In the genomic region with DNA sequence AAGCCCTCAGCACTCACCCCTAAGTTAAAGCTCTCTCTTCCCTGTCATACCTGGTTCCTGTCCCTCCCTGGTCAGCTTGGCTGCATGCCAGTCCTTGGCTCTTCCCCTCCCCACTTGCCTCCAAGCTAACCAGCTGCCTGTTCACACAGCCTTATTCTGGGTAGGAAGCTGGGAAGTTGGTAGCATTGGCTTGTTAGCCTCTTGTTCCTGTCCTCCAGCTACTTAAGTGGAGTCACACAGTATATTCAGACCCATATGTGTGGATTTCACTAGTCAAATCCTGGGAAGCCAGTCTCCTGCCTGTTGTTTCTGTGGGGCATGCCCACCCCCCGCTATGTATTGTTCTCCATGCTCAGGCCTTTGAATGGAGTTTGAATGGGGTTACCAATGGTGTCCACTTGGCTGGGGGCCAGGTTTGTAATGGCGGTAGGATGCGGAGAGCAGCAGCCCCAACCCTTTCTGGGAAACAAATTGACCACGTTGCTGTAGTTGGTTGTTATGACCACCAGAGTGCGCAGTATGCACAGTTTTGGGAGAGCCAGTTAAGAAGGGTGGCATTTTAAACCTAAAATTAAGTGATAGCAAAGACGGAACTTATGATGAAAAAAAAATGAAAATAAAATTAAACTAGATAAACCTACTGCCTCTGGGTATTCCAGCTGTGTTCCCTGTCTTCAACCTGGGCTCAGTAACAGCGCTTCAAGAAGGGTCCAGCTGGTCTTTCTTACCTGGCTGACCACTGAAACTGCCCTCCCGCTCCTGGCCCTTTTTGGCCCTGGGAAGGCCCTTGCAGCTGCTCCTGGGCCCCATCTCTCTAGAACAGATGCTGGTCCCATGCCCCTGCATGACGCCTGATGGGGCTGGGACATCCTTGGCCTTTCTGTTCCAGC, we compare ENCODE assay signal across 1 cellular context.
TF ChIP-seq lines count a peak whose summit lies in the region.

No MANE protein-coding gene starts in this region.

TF ChIP-seq in HepG2, 621 proteins besides CTCF, POLR2A, EP300 and RAD21 (continues in another document):
- TF ChIP-seq ZNF615 (CRISPR knock-in tag; IDR thresholded peaks at IDR 0.05; ENCODE audit: borderline replicate concordance), result 0 out of 2 replicates have a peak, but pooled peaks have one; percentile 40
- no peak for TF ChIP-seq MTF1 (CRISPR knock-in tag; IDR thresholded peaks at IDR 0.05)
- 0 out of 4 replicates have a peak, but pooled peaks of 1 of the 2 experiments have one; percentile 35 for TF ChIP-seq KLF16 (CRISPR knock-in tag; IDR thresholded peaks at IDR 0.05)
- peak; percentile 88 for TF ChIP-seq STAG1 (CRISPR knock-in tag; IDR thresholded peaks at IDR 0.05)
- no peak for TF ChIP-seq ARNT2 (CRISPR knock-in tag; IDR thresholded peaks at IDR 0.05; ENCODE audit: low read depth)
- no peak for TF ChIP-seq ZNF180 (CRISPR knock-in tag; IDR thresholded peaks at IDR 0.05; ENCODE audit: borderline replicate concordance, low read depth)
- TF ChIP-seq, protein P1, sequence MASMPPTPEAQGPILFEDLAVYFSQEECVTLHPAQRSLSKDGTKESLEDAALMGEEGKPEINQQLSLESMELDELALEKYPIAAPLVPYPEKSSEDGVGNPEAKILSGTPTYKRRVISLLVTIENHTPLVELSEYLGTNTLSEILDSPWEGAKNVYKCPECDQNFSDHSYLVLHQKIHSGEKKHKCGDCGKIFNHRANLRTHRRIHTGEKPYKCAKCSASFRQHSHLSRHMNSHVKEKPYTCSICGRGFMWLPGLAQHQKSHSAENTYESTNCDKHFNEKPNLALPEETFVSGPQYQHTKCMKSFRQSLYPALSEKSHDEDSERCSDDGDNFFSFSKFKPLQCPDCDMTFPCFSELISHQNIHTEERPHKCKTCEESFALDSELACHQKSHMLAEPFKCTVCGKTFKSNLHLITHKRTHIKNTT (CRISPR knock-in tag; IDR thresholded peaks at IDR 0.05), result no peak
- TF ChIP-seq SRSF4 (IDR thresholded peaks at IDR 0.05; ENCODE audit: low read depth, low read length, poor library complexity, severe bottlenecking), result no peak
- TF ChIP-seq UBTF (CRISPR knock-in tag; IDR thresholded peaks at IDR 0.05), result no peak
- TF ChIP-seq MAF1 (CRISPR knock-in tag; IDR thresholded peaks at IDR 0.05; ENCODE audit: borderline replicate concordance), result no peak
- no peak for TF ChIP-seq ZNF780A (CRISPR knock-in tag; IDR thresholded peaks at IDR 0.05)
- no peak for TF ChIP-seq ZMAT3 (CRISPR knock-in tag; conservative IDR thresholded peaks at IDR 0.05)
- TF ChIP-seq AGO1 (IDR thresholded peaks at IDR 0.05; ENCODE audit: low read depth, low read length, poor library complexity, severe bottlenecking), result no peak
- peak; percentile 64; the same call in 1 of the 2 replicates for TF ChIP-seq ZSCAN25 (CRISPR knock-in tag; IDR thresholded peaks at IDR 0.05)
- no peak for TF ChIP-seq KAT7 (CRISPR knock-in tag; IDR thresholded peaks at IDR 0.05; ENCODE audit: borderline replicate concordance)
- 0 out of 2 replicates have a peak, but pooled peaks have one; percentile 9 for TF ChIP-seq RXRB (CRISPR knock-in tag; IDR thresholded peaks at IDR 0.05; ENCODE audit: borderline replicate concordance)
- no peak for TF ChIP-seq ZNF629 (CRISPR knock-in tag; conservative IDR thresholded peaks at IDR 0.05)
- no peak for TF ChIP-seq HDAC2 (CRISPR knock-in tag; IDR thresholded peaks at IDR 0.05)
- no peak for TF ChIP-seq STAT6 (CRISPR knock-in tag; IDR thresholded peaks at IDR 0.05; ENCODE audit: borderline replicate concordance)
- TF ChIP-seq ZFAT (CRISPR knock-in tag; conservative IDR thresholded peaks at IDR 0.05), result no peak
- TF ChIP-seq HNRNPUL1 (IDR thresholded peaks at IDR 0.05; ENCODE audit: low read depth, low read length), result no peak
- 0 out of 2 replicates have a peak, but pooled peaks have one; percentile 21 for TF ChIP-seq KDM2A (CRISPR knock-in tag; IDR thresholded peaks at IDR 0.05; ENCODE audit: borderline replicate concordance, low read depth)
- no peak for TF ChIP-seq ZMYM2 (CRISPR knock-in tag; IDR thresholded peaks at IDR 0.05)
- TF ChIP-seq ZNF207 (IDR thresholded peaks at IDR 0.05; ENCODE audit: borderline replicate concordance), result no peak
- peak; percentile 31; the same call in 1 of the 2 replicates for TF ChIP-seq SMAD3 (CRISPR knock-in tag; IDR thresholded peaks at IDR 0.05)
- TF ChIP-seq, protein P2, sequence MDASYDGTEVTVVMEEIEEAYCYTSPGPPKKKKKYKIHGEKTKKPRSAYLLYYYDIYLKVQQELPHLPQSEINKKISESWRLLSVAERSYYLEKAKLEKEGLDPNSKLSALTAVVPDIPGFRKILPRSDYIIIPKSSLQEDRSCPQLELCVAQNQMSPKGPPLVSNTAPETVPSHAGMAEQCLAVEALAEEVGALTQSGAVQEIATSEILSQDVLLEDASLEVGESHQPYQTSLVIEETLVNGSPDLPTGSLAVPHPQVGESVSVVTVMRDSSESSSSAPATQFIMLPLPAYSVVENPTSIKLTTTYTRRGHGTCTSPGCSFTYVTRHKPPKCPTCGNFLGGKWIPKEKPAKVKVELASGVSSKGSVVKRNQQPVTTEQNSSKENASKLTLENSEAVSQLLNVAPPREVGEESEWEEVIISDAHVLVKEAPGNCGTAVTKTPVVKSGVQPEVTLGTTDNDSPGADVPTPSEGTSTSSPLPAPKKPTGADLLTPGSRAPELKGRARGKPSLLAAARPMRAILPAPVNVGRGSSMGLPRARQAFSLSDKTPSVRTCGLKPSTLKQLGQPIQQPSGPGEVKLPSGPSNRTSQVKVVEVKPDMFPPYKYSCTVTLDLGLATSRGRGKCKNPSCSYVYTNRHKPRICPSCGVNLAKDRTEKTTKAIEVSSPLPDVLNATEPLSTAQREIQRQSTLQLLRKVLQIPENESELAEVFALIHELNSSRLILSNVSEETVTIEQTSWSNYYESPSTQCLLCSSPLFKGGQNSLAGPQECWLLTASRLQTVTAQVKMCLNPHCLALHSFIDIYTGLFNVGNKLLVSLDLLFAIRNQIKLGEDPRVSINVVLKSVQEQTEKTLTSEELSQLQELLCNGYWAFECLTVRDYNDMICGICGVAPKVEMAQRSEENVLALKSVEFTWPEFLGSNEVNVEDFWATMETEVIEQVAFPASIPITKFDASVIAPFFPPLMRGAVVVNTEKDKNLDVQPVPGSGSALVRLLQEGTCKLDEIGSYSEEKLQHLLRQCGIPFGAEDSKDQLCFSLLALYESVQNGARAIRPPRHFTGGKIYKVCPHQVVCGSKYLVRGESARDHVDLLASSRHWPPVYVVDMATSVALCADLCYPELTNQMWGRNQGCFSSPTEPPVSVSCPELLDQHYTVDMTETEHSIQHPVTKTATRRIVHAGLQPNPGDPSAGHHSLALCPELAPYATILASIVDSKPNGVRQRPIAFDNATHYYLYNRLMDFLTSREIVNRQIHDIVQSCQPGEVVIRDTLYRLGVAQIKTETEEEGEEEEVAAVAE (CRISPR knock-in tag; IDR thresholded peaks at IDR 0.05; ENCODE audit: borderline replicate concordance), result no peak
- TF ChIP-seq, protein P3, sequence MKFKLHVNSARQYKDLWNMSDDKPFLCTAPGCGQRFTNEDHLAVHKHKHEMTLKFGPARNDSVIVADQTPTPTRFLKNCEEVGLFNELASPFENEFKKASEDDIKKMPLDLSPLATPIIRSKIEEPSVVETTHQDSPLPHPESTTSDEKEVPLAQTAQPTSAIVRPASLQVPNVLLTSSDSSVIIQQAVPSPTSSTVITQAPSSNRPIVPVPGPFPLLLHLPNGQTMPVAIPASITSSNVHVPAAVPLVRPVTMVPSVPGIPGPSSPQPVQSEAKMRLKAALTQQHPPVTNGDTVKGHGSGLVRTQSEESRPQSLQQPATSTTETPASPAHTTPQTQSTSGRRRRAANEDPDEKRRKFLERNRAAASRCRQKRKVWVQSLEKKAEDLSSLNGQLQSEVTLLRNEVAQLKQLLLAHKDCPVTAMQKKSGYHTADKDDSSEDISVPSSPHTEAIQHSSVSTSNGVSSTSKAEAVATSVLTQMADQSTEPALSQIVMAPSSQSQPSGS (CRISPR knock-in tag; IDR thresholded peaks at IDR 0.05), result no peak
- no peak for TF ChIP-seq ZNF703 (CRISPR knock-in tag; IDR thresholded peaks at IDR 0.05; ENCODE audit: borderline replicate concordance)
- no peak for TF ChIP-seq MAFG (CRISPR knock-in tag; IDR thresholded peaks at IDR 0.05)
- TF ChIP-seq ZNF160 (CRISPR knock-in tag; IDR thresholded peaks at IDR 0.05), result no peak
- no peak for TF ChIP-seq TOE1 (CRISPR knock-in tag; IDR thresholded peaks at IDR 0.05)
- TF ChIP-seq POLR2G (IDR thresholded peaks at IDR 0.05; ENCODE audit: low read depth, low read length), result no peak
- no peak for TF ChIP-seq SKIL (CRISPR knock-in tag; IDR thresholded peaks at IDR 0.05; ENCODE audit: borderline replicate concordance)
- TF ChIP-seq, protein P4, sequence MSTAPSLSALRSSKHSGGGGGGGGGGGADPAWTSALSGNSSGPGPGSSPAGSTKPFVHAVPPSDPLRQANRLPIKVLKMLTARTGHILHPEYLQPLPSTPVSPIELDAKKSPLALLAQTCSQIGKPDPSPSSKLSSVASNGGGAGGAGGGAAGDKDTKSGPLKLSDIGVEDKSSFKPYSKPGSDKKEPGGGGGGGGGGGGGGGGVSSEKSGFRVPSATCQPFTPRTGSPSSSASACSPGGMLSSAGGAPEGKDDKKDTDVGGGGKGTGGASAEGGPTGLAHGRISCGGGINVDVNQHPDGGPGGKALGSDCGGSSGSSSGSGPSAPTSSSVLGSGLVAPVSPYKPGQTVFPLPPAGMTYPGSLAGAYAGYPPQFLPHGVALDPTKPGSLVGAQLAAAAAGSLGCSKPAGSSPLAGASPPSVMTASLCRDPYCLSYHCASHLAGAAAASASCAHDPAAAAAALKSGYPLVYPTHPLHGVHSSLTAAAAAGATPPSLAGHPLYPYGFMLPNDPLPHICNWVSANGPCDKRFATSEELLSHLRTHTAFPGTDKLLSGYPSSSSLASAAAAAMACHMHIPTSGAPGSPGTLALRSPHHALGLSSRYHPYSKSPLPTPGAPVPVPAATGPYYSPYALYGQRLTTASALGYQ (CRISPR knock-in tag; IDR thresholded peaks at IDR 0.05), result no peak
- no peak for TF ChIP-seq ZNF704 (CRISPR knock-in tag; IDR thresholded peaks at IDR 0.05; ENCODE audit: borderline replicate concordance)
- TF ChIP-seq ZNF792 (CRISPR knock-in tag; IDR thresholded peaks at IDR 0.05), result no peak
- no peak for TF ChIP-seq NPAS2 (CRISPR knock-in tag; IDR thresholded peaks at IDR 0.05; ENCODE audit: borderline replicate concordance)
- no peak for TF ChIP-seq BORCS8-MEF2B (CRISPR knock-in tag; IDR thresholded peaks at IDR 0.05)
- TF ChIP-seq GATA4 (IDR thresholded peaks at IDR 0.05; ENCODE audit: borderline replicate concordance, low read depth), result no peak
- 0 out of 2 replicates have a peak, but pooled peaks have one; percentile 20 for TF ChIP-seq GATAD1 (CRISPR knock-in tag; IDR thresholded peaks at IDR 0.05)
- TF ChIP-seq MYC (CRISPR knock-in tag; IDR thresholded peaks at IDR 0.05; ENCODE audit: borderline replicate concordance), result peak; percentile 16; the same call in 1 of the 2 replicates
- TF ChIP-seq ELF1 (CRISPR knock-in tag; IDR thresholded peaks at IDR 0.05), result no peak
- TF ChIP-seq ZNF251 (CRISPR knock-in tag; IDR thresholded peaks at IDR 0.05), result no peak
